18 cellular contexts compared by ENCODE assay signal in the genomic region with DNA sequence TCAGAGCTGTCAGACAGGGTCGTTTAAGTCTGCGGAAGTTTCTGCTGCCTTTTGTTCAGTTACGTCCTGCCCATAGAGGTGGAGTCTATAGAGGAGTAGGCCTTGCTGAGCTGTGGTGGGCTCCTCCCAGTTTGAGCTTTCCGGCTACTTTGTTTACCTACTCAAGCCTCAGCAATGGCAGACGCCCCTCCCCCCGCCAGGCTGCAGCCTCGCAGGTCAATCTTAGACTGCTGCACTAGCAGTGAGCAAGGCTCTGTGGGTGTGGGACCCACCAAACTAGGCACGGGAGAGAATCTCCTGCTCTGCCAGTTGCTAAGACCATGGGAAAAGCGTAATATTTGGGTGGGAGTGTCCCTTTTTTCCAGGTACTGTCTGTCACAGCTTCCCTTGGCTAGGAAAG.
DNase-seq lines count a peak whose midpoint lies in the region; ATAC-seq and TF ChIP-seq lines count a peak whose summit lies in the region.
"Had no signal": no experiment of that assay in that cellular context is flagged by ENCODE, and none has a peak within 500 bp of the region (broad histone marks: within the 10 kb centered on the region; RNA-seq: fewer than 3 reads in every experiment).

No MANE protein-coding gene starts in this region.

- H4K8ac ChIP-seq in H9 (replicated peaks; ENCODE audit: insufficient read length, low read depth, low read length) (no peak overlapping the region), neuronal stem cell (ENCODE audit: low read depth, low read length) (no peak overlapping the region)

- H3K79me2 ChIP-seq in H9 (ENCODE audit: insufficient read depth, low read length) = no peaks in the 10 kb centered on the region

- H3T11ph ChIP-seq in H9 (ENCODE audit: low read length) = no peak overlapping the region

- no peaks in the 10 kb centered on the region for H4K20me1 ChIP-seq in H9 (ENCODE audit: control insufficient read depth, insufficient read depth, insufficient read length)

- H3K23ac ChIP-seq in H9 (ENCODE audit: insufficient read length, low read depth, low read length) (no peak overlapping the region), neuronal stem cell (ENCODE audit: low read depth, low read length, poor library complexity) (no peak overlapping the region)

- H3K4ac ChIP-seq in H9 (ENCODE audit: low read depth, low read length) = no peak overlapping the region
- H3K4ac ChIP-seq in neuronal stem cell (ENCODE audit: low read length) = no peak overlapping the region

- H3K27ac Mint-ChIP-seq in H9 = peak overlapping the region in 2 of 3 experiments; percentile 72 to 77; a peak in 3 of 7 replicates
- H3K27ac Mint-ChIP-seq: B cell; CD4-positive, alpha-beta memory T cell; HFFc6 had no signal

- H2AK5ac ChIP-seq in H9 (ENCODE audit: insufficient read length, low read length) = no peak overlapping the region
- no peak overlapping the region for H2AK5ac ChIP-seq in neuronal stem cell (ENCODE audit: low read depth, low read length)

- H2BK5ac ChIP-seq in H9 (ENCODE audit: insufficient read length, low read length) = no peak overlapping the region
- H2BK5ac ChIP-seq in neuronal stem cell (ENCODE audit: low read length) = no peak overlapping the region

- no peak for TF ChIP-seq CTCF in H9 (conservative IDR thresholded peaks at IDR 0.05)
- TF ChIP-seq CTCF in RWPE1 (conservative IDR thresholded peaks at IDR 0.05; ENCODE audit: low read depth) = no peak

- H3K36me3 ChIP-seq in iPS-15b (ENCODE audit: control insufficient read depth, insufficient read depth, low read length) = no peaks in the 10 kb centered on the region
- no peaks in the 10 kb centered on the region for H3K36me3 ChIP-seq in neuronal stem cell (replicated peaks in 1 of 2; ENCODE audit: control insufficient read depth in 2 of 2, insufficient read depth in 2 of 2, low read length in 2 of 2)
- H3K36me3 ChIP-seq: SJSA1 had no signal

- no peaks in the 10 kb centered on the region for H3K79me1 ChIP-seq in H9 (ENCODE audit: insufficient read depth, low read depth, low read length, poor library complexity, severe bottlenecking)
- no peaks in the 10 kb centered on the region for H3K79me1 ChIP-seq in neuronal stem cell (ENCODE audit: low read depth, low read length)

- H3K36me3 Mint-ChIP-seq in H9 (ENCODE audit: insufficient read depth in 1 of 3, low read depth in 3 of 3) = peaks cover 0 to 6% (median 6%) of the 10 kb centered on the region in 3 experiments; a peak in 4 of 7 replicates
- H3K36me3 Mint-ChIP-seq: CD4-positive, alpha-beta memory T cell had no signal

- no peak overlapping the region for H2AFZ ChIP-seq in H9 (ENCODE audit: low read length)
- H2AFZ ChIP-seq in neuronal stem cell (ENCODE audit: low read length) = peak overlapping the region; percentile 20

- ATAC-seq in HG03196 (IDR thresholded peaks at IDR 0.05; ENCODE audit: unreplicated experiment) (no peak), GM21515 (IDR thresholded peaks at IDR 0.05; ENCODE audit: unreplicated experiment) (no peak)

- CTCF ChIA-PET in RWPE1 (lab: Yijun Ruan, JAX) = no interaction called here

- peak; percentile 81 for DNase-seq in H9
- no peak for DNase-seq in RWPE1 (ENCODE audit: low spot score)
- no peak for DNase-seq in neuronal stem cell (ENCODE audit: low spot score)
- no peak for DNase-seq in SHP77 treated with DMSO at 0.1 percent for 48 hours (lab: John Stamatoyannopoulos, UW)
- DNase-seq in globus pallidus (ENCODE audit: low spot score) = no peak
- DNase-seq: CD4-positive, alpha-beta memory T cell; GOT3; HFFc6; NCI-H187; NCI-H226; NCI-H526; NK-92 treated with Interleukin-12 subunit alpha and Interleukin-12 subunit beta, amount 100 ng/mL, for 24 hours; OCI-M1 had no signal

- H3K4me3 ChIP-seq in iPS-15b (ENCODE audit: low read depth, low read length) (no peak overlapping the region), neuronal stem cell (ENCODE audit: low read length in 2 of 2) (no peak overlapping the region)
- H3K4me3 ChIP-seq: SJSA1 had no signal

- H3K56ac ChIP-seq in H9 (ENCODE audit: insufficient read length, low read depth, low read length) = no peak overlapping the region

- H3K23me2 ChIP-seq in H9 (ENCODE audit: insufficient read length, low read depth, low read length, poor library complexity, severe bottlenecking) = no peaks in the 10 kb centered on the region

- H3K4me1 Mint-ChIP-seq in H9 = peaks cover 11 to 12% of the 10 kb centered on the region in 2 experiments
- H3K4me1 Mint-ChIP-seq: B cell; CD4-positive, alpha-beta memory T cell had no signal

- peaks cover 2% of the 10 kb centered on the region for H3K27me3 Mint-ChIP-seq in H9 (ENCODE audit: low read depth)
- H3K27me3 Mint-ChIP-seq: B cell; CD4-positive, alpha-beta memory T cell had no signal

- no peak overlapping the region; a peak in 1 of 5 replicates for H3K4me3 Mint-ChIP-seq in H9
- H3K4me3 Mint-ChIP-seq: B cell; CD4-positive, alpha-beta memory T cell; HFFc6 had no signal

- H2BK12ac ChIP-seq in H9 (ENCODE audit: insufficient read length, low read depth, low read length) (no peak overlapping the region), neuronal stem cell (ENCODE audit: low read length) (no peak overlapping the region)

- POLR2A ChIA-PET in RWPE1 (lab: Yijun Ruan, JAX; ENCODE audit: low non-redundant PET) = no interaction called here

- H3K27me3 ChIP-seq in H9 (ENCODE audit: insufficient read depth, low read length) (no peaks in the 10 kb centered on the region), iPS-15b (ENCODE audit: control insufficient read depth, insufficient read depth, low read length) (no peaks in the 10 kb centered on the region), neuronal stem cell (ENCODE audit: control insufficient read depth in 3 of 3, insufficient read depth in 3 of 3, low read depth in 1 of 3, low read length in 3 of 3) (no peaks in the 10 kb centered on the region)
- H3K27me3 ChIP-seq: SJSA1 had no signal

- no peak overlapping the region for H3K27ac ChIP-seq in H9 (ENCODE audit: insufficient read length, low read depth, low read length)
- H3K27ac ChIP-seq in RWPE1 = peak overlapping the region; percentile 13; the same call in 1 of the 2 replicates
- H3K27ac ChIP-seq in neuronal stem cell (replicated peaks; ENCODE audit: low read length) = no peak overlapping the region
- H3K27ac ChIP-seq: SJSA1 had no signal

- peak overlapping the region; percentile 69 for H3K18ac ChIP-seq in H9 (ENCODE audit: insufficient read length, low read depth, low read length)
- H3K18ac ChIP-seq in neuronal stem cell (ENCODE audit: low read length) = peak overlapping the region; percentile 27

- H3K9ac ChIP-seq in H9 (ENCODE audit: extremely low read depth, insufficient read length, low read length) (no peak overlapping the region), iPS-15b (ENCODE audit: low read depth, low read length) (peak overlapping the region; percentile 47), neuronal stem cell (ENCODE audit: low read depth, low read length, poor library complexity) (no peak overlapping the region)

- no peak overlapping the region for H2BK20ac ChIP-seq in H9 (ENCODE audit: low read depth, low read length, poor library complexity, severe bottlenecking)

- WGBS in H9 (ENCODE audit: extremely low coverage, insufficient read length, low lambda C conversion rate) = no CpG with 5 or more reads among the region's 9 CpGs
- WGBS in neuronal stem cell (ENCODE audit: extremely low coverage in 2 of 2, insufficient read length in 2 of 2, insufficient replicate concordance in 1 of 2), 2 donors = no CpG with 5 or more reads among the region's 9 CpGs

- H3K4me1 ChIP-seq in H9 (ENCODE audit: insufficient read depth, low read length) = peaks cover 11% of the 10 kb centered on the region
- peaks cover 17% of the 10 kb centered on the region for H3K4me1 ChIP-seq in iPS-15b (ENCODE audit: control insufficient read depth, insufficient read depth, low read length)
- H3K4me1 ChIP-seq in neuronal stem cell (ENCODE audit: control insufficient read depth in 2 of 2, insufficient read depth in 1 of 2, low read depth in 1 of 2, low read length in 2 of 2) = peaks cover 0 to 5% of the 10 kb centered on the region in 2 donors

- no peak overlapping the region for H2BK15ac ChIP-seq in H9 (ENCODE audit: low read depth, low read length)
- H2BK15ac ChIP-seq in neuronal stem cell (ENCODE audit: low read length) = peak overlapping the region; percentile 14

- H3K9me3 ChIP-seq in H9 (ENCODE audit: control insufficient read depth, low read depth, low read length) (no peaks in the 10 kb centered on the region), iPS-15b (ENCODE audit: control insufficient read depth, insufficient read depth, low read length) (no peaks in the 10 kb centered on the region), neuronal stem cell (replicated peaks in 1 of 2; ENCODE audit: control insufficient read depth in 2 of 2, insufficient read depth in 1 of 2, low read depth in 1 of 2, low read length in 2 of 2) (no peaks in the 10 kb centered on the region)
- H3K9me3 ChIP-seq: SJSA1 had no signal

- H3K4me2 ChIP-seq in H9 (ENCODE audit: insufficient read depth, insufficient read length, low read length) = peak overlapping the region; percentile 8
- no peak overlapping the region for H3K4me2 ChIP-seq in neuronal stem cell (ENCODE audit: insufficient read depth, low read length, poor library complexity, severe bottlenecking)

- no peak overlapping the region for H4K5ac ChIP-seq in H9 (ENCODE audit: insufficient read length, low read depth, low read length)

- H4K91ac ChIP-seq in H9 (ENCODE audit: insufficient read length, low read depth, low read length) = no peak overlapping the region
- no peak overlapping the region for H4K91ac ChIP-seq in neuronal stem cell (ENCODE audit: low read depth, low read length, poor library complexity)

- H3K14ac ChIP-seq in H9 (ENCODE audit: insufficient read depth, low read length) (no peak overlapping the region), neuronal stem cell (ENCODE audit: low read length) (no peak overlapping the region)

- H3K9me3 Mint-ChIP-seq in H9 = peaks cover 8 to 17% of the 10 kb centered on the region in 2 experiments; a peak in 4 of 5 replicates

- no peak overlapping the region for H2BK120ac ChIP-seq in H9 (ENCODE audit: low read depth, low read length, poor library complexity, severe bottlenecking)
- no peak overlapping the region for H2BK120ac ChIP-seq in neuronal stem cell (ENCODE audit: low read depth, low read length)
